Comparison of ENCODE assay signal across 8 cellular contexts in genomic region chr16:30395992-30396560, GRCh38. TPM values are rescaled to one million over a fixed set of nuclear protein-coding genes. Genes with fewer than 3 reads are reported as not detected.
DNase-seq lines count a peak whose midpoint lies in the region; ATAC-seq and TF ChIP-seq lines count a peak whose summit lies in the region.

No MANE protein-coding gene starts in this region.

- H3K36me3 ChIP-seq in esophagus squamous epithelium: peaks cover 0 to 18% (median 0%) of the 10 kb centered on the region in 3 donors
- H3K36me3 ChIP-seq in gastrocnemius medialis: peaks cover 0 to 17% of the 10 kb centered on the region in 2 donors

- H3K27ac ChIP-seq in RWPE1: peak overlapping the region; percentile 78
- peak overlapping the region; percentile 74 to 86 (median 82) for H3K27ac ChIP-seq in esophagus squamous epithelium
- peak overlapping the region; percentile 77 to 88 (median 86) for H3K27ac ChIP-seq in gastrocnemius medialis

- no peak for TF ChIP-seq CTCF in RWPE1 (conservative IDR thresholded peaks at IDR 0.05; ENCODE audit: low read depth)
- TF ChIP-seq CTCF in esophagus squamous epithelium (IDR thresholded peaks at IDR 0.05): no peak
- TF ChIP-seq CTCF in gastrocnemius medialis (IDR thresholded peaks at IDR 0.05 in 4 of 5, conservative IDR thresholded peaks at IDR 0.05 in 1 of 5): no peak

- H3K9me3 ChIP-seq in esophagus squamous epithelium (no peaks in the 10 kb centered on the region), gastrocnemius medialis (no peaks in the 10 kb centered on the region)

- H3K4me3 Mint-ChIP-seq in T-helper 1 cell treated with Interleukin-12 subunit alpha and Interleukin-12 subunit beta and Interleukin-4 antibody, amounts not matched to agents 30 μg/mL and 1 μg/mL, for 36 hours: peak overlapping the region; percentile 90

- no peaks in the 10 kb centered on the region for H3K27me3 Mint-ChIP-seq in T-helper 1 cell treated with Interleukin-12 subunit alpha and Interleukin-12 subunit beta and Interleukin-4 antibody, amounts not matched to agents 30 μg/mL and 1 μg/mL, for 36 hours (ENCODE audit: low read depth)

- in situ Hi-C loops in gastrocnemius medialis (cut with MboI; ENCODE audit: low sequenced_read_pairs in 4 of 4): no loop called here

- CTCF ChIA-PET in RWPE1 (lab: Yijun Ruan, JAX): interaction anchor here (0.6 to 1.5 kb wide), 5 partner anchors 18 to 1281 kb away, joined by 3 to 4 read pairs (median 3); no protein-coding TSS in a partner anchor

- peak overlapping the region; percentile 74 for H3K27ac Mint-ChIP-seq in T-helper 1 cell treated with Interleukin-12 subunit alpha and Interleukin-12 subunit beta and Interleukin-4 antibody, amounts not matched to agents 30 μg/mL and 1 μg/mL, for 36 hours

- POLR2A ChIA-PET in RWPE1 (lab: Yijun Ruan, JAX; ENCODE audit: low non-redundant PET): interaction anchor here (0.5 to 1.2 kb wide), 2 partner anchors 14 to 18 kb away, joined by 4 to 5 read pairs; no protein-coding TSS in a partner anchor

- peaks cover 32% of the 10 kb centered on the region for H3K4me1 Mint-ChIP-seq in T-helper 1 cell treated with Interleukin-12 subunit alpha and Interleukin-12 subunit beta and Interleukin-4 antibody, amounts not matched to agents 30 μg/mL and 1 μg/mL, for 36 hours (ENCODE audit: low read depth)

- H3K4me3 ChIP-seq in esophagus squamous epithelium (peak overlapping the region; percentile 76 to 96 (median 83)), gastrocnemius medialis (peak overlapping the region; percentile 75 to 86 (median 79))

- no peaks in the 10 kb centered on the region for H3K9me3 Mint-ChIP-seq in T-helper 1 cell treated with Interleukin-12 subunit alpha and Interleukin-12 subunit beta and Interleukin-4 antibody, amounts not matched to agents 30 μg/mL and 1 μg/mL, for 36 hours

- WGBS in esophagus squamous epithelium, 2 donors: 13 to 14% methylated on average over 13 of the region's 13 CpGs

- H3K27me3 ChIP-seq in esophagus squamous epithelium: no peaks in the 10 kb centered on the region
- H3K27me3 ChIP-seq in gastrocnemius medialis: no peaks in the 10 kb centered on the region

- intact Hi-C loops in esophagus squamous epithelium (cut with DNase I) (no loop called here), gastrocnemius medialis (cut with DNase I; ENCODE audit: low total_unique reads) (loop anchor here (1.0 kb wide), 2 partner anchors 11 to 18 kb away; partner anchors contain the start of gene ZNF771)

- H3K4me1 ChIP-seq in esophagus squamous epithelium (peaks cover 5 to 62% (median 24%) of the 10 kb centered on the region in 3 donors), gastrocnemius medialis (peaks cover 16 to 24% of the 10 kb centered on the region in 2 donors)

- ATAC-seq in gastrocnemius medialis: no peak

- peaks cover 14% of the 10 kb centered on the region for H3K36me3 Mint-ChIP-seq in T-helper 1 cell treated with Interleukin-12 subunit alpha and Interleukin-12 subunit beta and Interleukin-4 antibody, amounts not matched to agents 30 μg/mL and 1 μg/mL, for 36 hours (ENCODE audit: low read depth)

- TF ChIP-seq POLR2A in esophagus squamous epithelium (IDR thresholded peaks at IDR 0.05) (no peak), gastrocnemius medialis (IDR thresholded peaks at IDR 0.05) (no peak)

- DNase-seq in T-helper 1 cell: no peak
- DNase-seq in RWPE1 (ENCODE audit: low spot score): no peak
- DNase-seq in esophagus squamous epithelium (lab: John Stamatoyannopoulos, UW): no peak
- no peak for DNase-seq in gastrocnemius medialis
- no peak for DNase-seq in hypothalamus (lab: John Stamatoyannopoulos, UW)
- DNase-seq in activated CD4-positive, CD25-positive, alpha-beta regulatory T cell (lab: John Stamatoyannopoulos, UW): no peak
- no peak for DNase-seq in inferior parietal cortex (ENCODE audit: extremely low spot score)

RNA-seq across cellular contexts. Expression of gene ZNF48, which starts 0.9 kb away (rescaled TPM):
- 1 to 10 TPM; 2.8 to 5.9 (median 4.5) TPM for total RNA-seq in esophagus squamous epithelium
- 10 to 100 TPM in 2 of 4 donors, 1 to 10 TPM in 2; 4.4 to 12.7 (median 8.7) TPM for total RNA-seq in gastrocnemius medialis

RNA-seq across cellular contexts. Expression of gene ZNF771, which starts 11.3 kb away (rescaled TPM):
- 10 to 100 TPM in 1 of 4 donors, 1 to 10 TPM in 3; 3.7 to 15.1 (median 7.0) TPM for total RNA-seq in esophagus squamous epithelium
- total RNA-seq in gastrocnemius medialis: 10 to 100 TPM; 16.7 to 34.1 (median 24.7) TPM

RNA-seq across cellular contexts. Expression of gene SEPTIN1, which starts 13.7 kb away (rescaled TPM):
- total RNA-seq in esophagus squamous epithelium (1 to 10 TPM; 1.2 to 7.1 (median 2.7) TPM), gastrocnemius medialis (under 1 TPM in 1 of 4 donors, not detected in 3; 0.65 TPM)

RNA-seq across cellular contexts. Expression of gene MYL11, which starts 21.5 kb away (rescaled TPM):
- not detected for total RNA-seq in esophagus squamous epithelium
- total RNA-seq in gastrocnemius medialis: 1,000 to 10,000 TPM; 1,053 to 4,879 (median 1,942) TPM

RNA-seq across cellular contexts. Expression of gene TBC1D10B, which starts 25.8 kb away (rescaled TPM):
- total RNA-seq in esophagus squamous epithelium: 10 to 100 TPM; 21.9 to 33.9 (median 26.1) TPM
- total RNA-seq in gastrocnemius medialis: 10 to 100 TPM; 35.3 to 52.6 (median 43.6) TPM
